In the genomic region with DNA sequence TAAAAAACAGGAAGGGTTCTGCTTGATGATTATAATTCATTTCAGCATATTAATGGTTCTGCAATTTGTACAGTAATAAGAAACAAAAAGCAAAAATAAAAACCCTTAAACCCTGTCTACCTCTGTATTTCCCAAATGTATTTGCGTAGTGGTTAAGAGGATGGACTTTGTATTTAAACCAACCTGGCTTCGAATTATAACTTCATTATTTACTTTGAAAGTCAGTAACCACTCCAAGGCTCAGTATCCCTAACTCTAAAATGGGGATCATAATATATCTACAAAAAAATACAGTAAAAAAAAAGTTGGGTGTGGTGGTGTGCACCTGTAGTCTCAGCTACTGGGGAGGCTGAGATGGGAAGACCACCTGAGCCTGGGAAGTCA, we compare ENCODE assay signal across 12 cellular contexts. TPM values are rescaled to one million over a fixed set of nuclear protein-coding genes. Genes with fewer than 3 reads are reported as not detected.
DNase-seq lines count a peak whose midpoint lies in the region; ATAC-seq and TF ChIP-seq lines count a peak whose summit lies in the region.
"Had no signal": no experiment of that assay in that cellular context is flagged by ENCODE, and none has a peak within 500 bp of the region (broad histone marks: within the 10 kb centered on the region; RNA-seq: fewer than 3 reads in every experiment).

No MANE protein-coding gene starts in this region.

- 100% methylated on average over 2 of the region's 2 CpGs; no CpG with 5 or more reads in 1 of the 2 experiments for WGBS in endodermal cell (ENCODE audit: insufficient coverage in 1 of 2, insufficient read length in 1 of 2), 2 experiments
- WGBS in right lobe of liver (ENCODE audit: insufficient coverage, low coverage, low lambda C conversion rate, missing lambda C conversion rate): 19% methylated on average over 2 of the region's 2 CpGs

- no peaks in the 10 kb centered on the region for H3K27me3 Mint-ChIP-seq in endodermal cell (ENCODE audit: insufficient read depth)

- H3K27me3 ChIP-seq in HUES48 (ENCODE audit: control insufficient read depth, insufficient read depth, low read length) (no peaks in the 10 kb centered on the region), endodermal cell (ENCODE audit: control insufficient read depth, insufficient read depth, low read length, poor library complexity, severe bottlenecking) (no peaks in the 10 kb centered on the region), right lobe of liver (no peaks in the 10 kb centered on the region), colonic mucosa (no peaks in the 10 kb centered on the region)
- H3K27me3 ChIP-seq: BE2C had no signal

- H3K36me3 ChIP-seq in HUES48 (ENCODE audit: control insufficient read depth, insufficient read depth, low read length) (peaks cover 6% of the 10 kb centered on the region; the same call in 1 of the 2 replicates), endodermal cell (ENCODE audit: control insufficient read depth, insufficient read depth, low read length) (peaks cover 19% of the 10 kb centered on the region), right lobe of liver (no peaks in the 10 kb centered on the region), colonic mucosa (no peaks in the 10 kb centered on the region)
- H3K36me3 ChIP-seq: BE2C had no signal

- DNase-seq in endodermal cell (no peak), right lobe of liver (no peak), superior temporal gyrus (ENCODE audit: extremely low spot score) (peak; percentile 2), colonic mucosa (no peak), NCI-H345 treated with DMSO at 0.1 percent for 48 hours (lab: John Stamatoyannopoulos, UW; ENCODE audit: unreplicated experiment) (no peak)
- DNase-seq: BE2C; CD4-positive, alpha-beta memory T cell; GF-D8; GM23248 had no signal

- H3K9me3 ChIP-seq in HUES48 (ENCODE audit: control insufficient read depth, insufficient read depth, low read length) (peaks cover under 1% of the 10 kb centered on the region; the same call in 1 of the 2 replicates), endodermal cell (ENCODE audit: control insufficient read depth, low read length) (peaks cover 8% of the 10 kb centered on the region), right lobe of liver (no peaks in the 10 kb centered on the region), colonic mucosa (no peaks in the 10 kb centered on the region)
- H3K9me3 ChIP-seq: BE2C had no signal

- no peak for TF ChIP-seq CTCF in endodermal cell (conservative IDR thresholded peaks at IDR 0.05)
- no peak for TF ChIP-seq CTCF in right lobe of liver (IDR thresholded peaks at IDR 0.05)
- no peak for TF ChIP-seq CTCF in colonic mucosa (IDR thresholded peaks at IDR 0.05)

- intact Hi-C loops in right lobe of liver (cut with DNase I): no loop called here
- intact Hi-C loops in colonic mucosa (cut with DNase I): no loop called here

- no peak overlapping the region for H3K27ac Mint-ChIP-seq in endodermal cell
- H3K27ac Mint-ChIP-seq: CD4-positive, alpha-beta memory T cell had no signal

- H3K4me3 Mint-ChIP-seq in endodermal cell: no peak overlapping the region
- H3K4me3 Mint-ChIP-seq: CD4-positive, alpha-beta memory T cell had no signal

- TF ChIP-seq POLR2A in right lobe of liver (IDR thresholded peaks at IDR 0.05): no peak

- ATAC-seq in right lobe of liver (peak; percentile 52 to 71 (median 63)), HG03139 (IDR thresholded peaks at IDR 0.05; ENCODE audit: unreplicated experiment) (no peak)

- H3K9me3 Mint-ChIP-seq in endodermal cell: peaks cover 5% of the 10 kb centered on the region
- H3K9me3 Mint-ChIP-seq: CD4-positive, alpha-beta memory T cell had no signal

- H3K36me3 Mint-ChIP-seq in endodermal cell (ENCODE audit: low read depth): peaks cover 14% of the 10 kb centered on the region
- H3K36me3 Mint-ChIP-seq: CD4-positive, alpha-beta memory T cell had no signal

- H3K9ac ChIP-seq in HUES48 (ENCODE audit: low read depth, low read length) (no peak overlapping the region), endodermal cell (ENCODE audit: extremely low read depth, low read length, poor library complexity, severe bottlenecking) (no peak overlapping the region), colonic mucosa (ENCODE audit: low read depth in 2 of 2, low read length in 2 of 2) (no peak overlapping the region)
- H3K9ac ChIP-seq: GM23248 had no signal

- no peak overlapping the region for H3K4me3 ChIP-seq in HUES48 (ENCODE audit: low read depth, low read length)
- peak overlapping the region; percentile 4 for H3K4me3 ChIP-seq in endodermal cell (ENCODE audit: low read length)
- H3K4me3 ChIP-seq in right lobe of liver: peak overlapping the region in 1 of 3 donors; percentile 14
- no peak overlapping the region for H3K4me3 ChIP-seq in colonic mucosa
- H3K4me3 ChIP-seq: GM23248 had no signal

- peaks cover 55% of the 10 kb centered on the region for H3K4me1 Mint-ChIP-seq in endodermal cell
- H3K4me1 Mint-ChIP-seq: CD4-positive, alpha-beta memory T cell had no signal

- H3K4me1 ChIP-seq in HUES48 (ENCODE audit: control insufficient read depth, insufficient read depth, low read length): peaks cover 25% of the 10 kb centered on the region
- peaks cover 26% of the 10 kb centered on the region for H3K4me1 ChIP-seq in endodermal cell (ENCODE audit: control insufficient read depth, insufficient read depth, low read length)
- H3K4me1 ChIP-seq in right lobe of liver: peaks cover 0 to 27% (median 4%) of the 10 kb centered on the region in 4 donors
- no peaks in the 10 kb centered on the region for H3K4me1 ChIP-seq in colonic mucosa
- H3K4me1 ChIP-seq: BE2C had no signal

- H3K27ac ChIP-seq in HUES48 (ENCODE audit: low read depth, low read length): peak overlapping the region; percentile 95
- H3K27ac ChIP-seq in endodermal cell (ENCODE audit: low read depth, low read length): no peak overlapping the region
- H3K27ac ChIP-seq in right lobe of liver: peak overlapping the region; percentile 44 to 84 (median 52)
- H3K27ac ChIP-seq in colonic mucosa: no peak overlapping the region
- H3K27ac ChIP-seq: C4-2B, GM23248 had no signal

RNA-seq across cellular contexts. Expression of a gene that starts 21.4 kb away (rescaled TPM):
- total RNA-seq in endodermal cell: 100 to 1,000 TPM in 1 of 2 donors, 10 to 100 TPM in 1; 85.4 to 120 TPM
- 32.2 TPM for polyA plus RNA-seq in endodermal cell (2013, experiment 1 of 2)
- polyA plus RNA-seq in endodermal cell (2013, experiment 2 of 2): 33.7 TPM
- total RNA-seq in right lobe of liver: 10 to 100 TPM; 27.9 to 61.6 (median 45.7) TPM
- total RNA-seq in colonic mucosa: 10 to 100 TPM; 64.6 to 78.4 TPM

Comparison
In these comparisons a context has a peak if more than half of its experiments do, and no peak if none do; other contexts are left out.
1. H3K27ac ChIP-seq: peak in HUES48 (single experiment) and right lobe of liver (3 of 3); none in endodermal cell (single experiment) and colonic mucosa (single experiment).